In the genomic region with DNA sequence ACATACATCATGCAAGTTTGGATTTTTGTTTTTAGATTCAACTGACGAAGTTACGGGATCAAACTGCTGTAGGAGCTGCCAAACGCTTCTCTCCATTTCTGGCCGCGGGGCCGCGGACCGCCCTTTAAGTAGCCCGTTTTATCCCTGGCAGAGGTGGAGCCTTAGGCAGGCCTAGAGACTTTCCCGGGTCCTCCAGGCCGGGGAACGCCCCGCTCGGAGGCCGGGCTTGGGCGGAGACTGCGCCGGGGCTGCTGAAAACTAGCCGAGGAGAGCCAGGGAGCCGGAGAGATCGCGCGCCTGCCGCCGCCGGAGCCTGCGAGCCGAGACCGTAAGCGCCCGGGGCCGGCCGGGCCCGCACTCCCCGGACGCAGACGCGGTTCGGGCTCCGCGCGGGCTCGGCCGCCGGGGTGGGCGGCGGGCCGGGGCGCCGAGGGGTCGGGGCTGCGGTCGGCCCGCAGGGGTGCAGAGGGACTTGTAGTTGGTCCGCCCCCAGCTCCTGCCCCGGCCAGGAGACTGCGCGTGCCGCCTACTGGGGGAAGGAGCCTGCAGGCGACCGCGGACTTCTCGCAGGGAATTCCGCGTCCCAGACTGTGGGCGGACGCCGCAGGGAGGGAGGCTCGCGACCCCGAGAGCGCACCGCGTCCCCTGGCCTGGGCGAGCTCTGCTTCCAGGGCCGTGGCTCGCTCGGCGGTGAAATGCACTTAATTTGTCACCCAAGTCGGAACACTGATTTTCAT, we compare ENCODE assay signal across 8 cellular contexts. TPM values are rescaled to one million over a fixed set of nuclear protein-coding genes. Genes with fewer than 3 reads are reported as not detected.
DNase-seq lines count a peak whose midpoint lies in the region; ATAC-seq and TF ChIP-seq lines count a peak whose summit lies in the region.

A gene (plus strand): TSS at position 283 of the 737 bp plus-strand sequence. CDS start 18,606 bp downstream, outside the sequence.

- no peak within 1 kb of the TSS for H2AK5ac ChIP-seq in trophoblast cell (ENCODE audit: low read length)

- H3K4me2 ChIP-seq in trophoblast cell (ENCODE audit: low read length): peak within 1 kb of the TSS; percentile 89

- peaks cover 14% of the 10 kb centered on the region for H3K27me3 Mint-ChIP-seq in activated naive CD8-positive, alpha-beta T cell treated with anti-CD3 and anti-CD28 coated beads, Interleukin-2, amount 10 ng/mL, durations not matched to agents 7 days and 5 days

- H3K14ac ChIP-seq in trophoblast cell (ENCODE audit: low read length): peak within 1 kb of the TSS; percentile 77

- H2BK12ac ChIP-seq in trophoblast cell (ENCODE audit: low read length): no peak within 1 kb of the TSS

- H3K27me3 ChIP-seq in H7 (ENCODE audit: control insufficient read depth, insufficient read depth, low read length) (no peaks in the 10 kb centered on the region), MG63 (no peaks in the 10 kb centered on the region), trophoblast cell (ENCODE audit: insufficient read depth, low read length) (no peaks in the 10 kb centered on the region), tibial nerve (no peaks in the 10 kb centered on the region)

- TF ChIP-seq CTCF in tibial nerve (IDR thresholded peaks at IDR 0.05): peak; percentile 28 to 65 (median 33)

- H3K79me2 ChIP-seq in trophoblast cell (ENCODE audit: control insufficient read depth, insufficient read depth, low read length, poor library complexity): peaks cover 2% of the 10 kb centered on the region

- ATAC-seq in SK-N-SH treated with all-trans-retinoic acid at 6 μM for 48 hours (peak; percentile 98), Right ventricle myocardium superior (ENCODE audit: poor library complexity) (peak; percentile 85)
- peak; percentile 97 for ATAC-seq in activated naive CD8-positive, alpha-beta T cell treated with anti-CD3 and anti-CD28 coated beads, Interleukin-2, amount 10 ng/mL, durations not matched to agents 7 days and 5 days (ENCODE audit: low read depth)

- peaks cover 2% of the 10 kb centered on the region for H3K79me1 ChIP-seq in trophoblast cell (ENCODE audit: low read length)

- H2AFZ ChIP-seq in trophoblast cell (ENCODE audit: insufficient read depth, low read length, poor library complexity): peak within 1 kb of the TSS; percentile 61

- H3K27ac ChIP-seq in trophoblast cell (ENCODE audit: low read depth, low read length): peak within 1 kb of the TSS; percentile 66
- H3K27ac ChIP-seq in tibial nerve: peak within 1 kb of the TSS; percentile 16 to 89 (median 76)

- intact Hi-C loops in Right ventricle myocardium superior (cut with DNase I): loop anchor here (2.0 kb wide), 1 partner anchor 71 kb away; no protein-coding TSS in a partner anchor

- H3K23ac ChIP-seq in trophoblast cell (ENCODE audit: low read length): no peak within 1 kb of the TSS

- H3K4me3 ChIP-seq in H7 (ENCODE audit: insufficient read depth, low read depth, low read length) (peak within 1 kb of the TSS; percentile 86), MG63 (peak within 1 kb of the TSS; percentile 64), trophoblast cell (ENCODE audit: low read depth, low read length) (peak within 1 kb of the TSS; percentile 91), tibial nerve (peak within 1 kb of the TSS; percentile 49 to 92 (median 77))

- peak within 1 kb of the TSS; percentile 48 for H4K8ac ChIP-seq in trophoblast cell (ENCODE audit: low read depth, low read length)

- POLR2A ChIA-PET in activated naive CD8-positive, alpha-beta T cell treated with anti-CD3 and anti-CD28 coated beads, Interleukin-2, amount 10 ng/mL, durations not matched to agents 7 days and 5 days (lab: Charles Lee): interaction anchor here (0.6 to 1.6 kb wide), 3 partner anchors 34 to 152 kb away, joined by 3 read pairs; no protein-coding TSS in a partner anchor

- H3K4me1 ChIP-seq in trophoblast cell (ENCODE audit: control insufficient read depth in 1 of 2, insufficient read depth in 2 of 2, low read length in 2 of 2) (peaks cover 6 to 21% of the 10 kb centered on the region in 2 experiments), tibial nerve (peaks cover 0 to 52% (median 29%) of the 10 kb centered on the region in 4 donors)

- peak within 1 kb of the TSS; percentile 26 for H2BK120ac ChIP-seq in trophoblast cell (ENCODE audit: insufficient read depth, low read length, poor library complexity)

- H3K4ac ChIP-seq in trophoblast cell (ENCODE audit: low read depth, low read length): no peak within 1 kb of the TSS

- H3K9me3 Mint-ChIP-seq in activated naive CD8-positive, alpha-beta T cell treated with anti-CD3 and anti-CD28 coated beads, Interleukin-2, amount 10 ng/mL, durations not matched to agents 7 days and 5 days: no peaks in the 10 kb centered on the region

- WGBS in trophoblast cell (ENCODE audit: extremely low coverage, insufficient coverage, insufficient read length): no CpG with 5 or more reads among the region's 80 CpGs
- WGBS in tibial nerve, 2 donors: 0 to 1% methylated on average over 43 to 57 of the region's 80 CpGs

- peaks cover 3% of the 10 kb centered on the region for H3K36me3 ChIP-seq in H7 (replicated peaks; ENCODE audit: control insufficient read depth, insufficient read depth, low read length)
- peaks cover 17% of the 10 kb centered on the region; the same call in 1 of the 2 replicates for H3K36me3 ChIP-seq in MG63
- H3K36me3 ChIP-seq in trophoblast cell (ENCODE audit: control insufficient read depth in 1 of 2, insufficient read depth in 2 of 2, low read length in 2 of 2): no peaks in the 10 kb centered on the region
- no peaks in the 10 kb centered on the region for H3K36me3 ChIP-seq in tibial nerve

- TF ChIP-seq POLR2A in tibial nerve (IDR thresholded peaks at IDR 0.05): peak; percentile 78 to 90

- H3K9me3 ChIP-seq in MG63 (no peaks in the 10 kb centered on the region), trophoblast cell (ENCODE audit: insufficient read depth, low read depth, low read length) (no peaks in the 10 kb centered on the region), tibial nerve (no peaks in the 10 kb centered on the region)

- peak; percentile 13 to 84 for TF ChIP-seq EP300 in tibial nerve (IDR thresholded peaks at IDR 0.05)

- peak within 1 kb of the TSS; percentile 34 for H4K12ac ChIP-seq in trophoblast cell (ENCODE audit: low read depth, low read length)

- H3K9ac ChIP-seq in trophoblast cell (ENCODE audit: low read length): peak within 1 kb of the TSS; percentile 89

- H3K4me3 Mint-ChIP-seq in activated naive CD8-positive, alpha-beta T cell treated with anti-CD3 and anti-CD28 coated beads, Interleukin-2, amount 10 ng/mL, durations not matched to agents 7 days and 5 days: peak within 1 kb of the TSS; percentile 84

- no peaks in the 10 kb centered on the region for H3K36me3 Mint-ChIP-seq in activated naive CD8-positive, alpha-beta T cell treated with anti-CD3 and anti-CD28 coated beads, Interleukin-2, amount 10 ng/mL, durations not matched to agents 7 days and 5 days

- H2BK5ac ChIP-seq in trophoblast cell (ENCODE audit: low read depth, low read length, poor library complexity): peak within 1 kb of the TSS; percentile 12

- H3K27ac Mint-ChIP-seq in activated naive CD8-positive, alpha-beta T cell treated with anti-CD3 and anti-CD28 coated beads, Interleukin-2, amount 10 ng/mL, durations not matched to agents 7 days and 5 days: peak within 1 kb of the TSS; percentile 25

- peaks cover 14% of the 10 kb centered on the region for H3K4me1 Mint-ChIP-seq in activated naive CD8-positive, alpha-beta T cell treated with anti-CD3 and anti-CD28 coated beads, Interleukin-2, amount 10 ng/mL, durations not matched to agents 7 days and 5 days

- DNase-seq in GF-D8 (lab: John Stamatoyannopoulos, UW): peak; percentile 55
- peak; percentile 95 for DNase-seq in H7
- DNase-seq in MG63: peak; percentile 96
- peak; percentile 80 for DNase-seq in activated naive CD8-positive, alpha-beta T cell treated with anti-CD3 and anti-CD28 coated beads, Interleukin-2, amount 10 ng/mL, durations not matched to agents 7 days and 5 days
- DNase-seq in Right ventricle myocardium superior: peak; percentile 95
- peak; percentile 84 to 89 for DNase-seq in trophoblast cell
- DNase-seq in tibial nerve (ENCODE audit: low spot score in 2 of 2): peak; percentile 84 to 85

- H4K91ac ChIP-seq in trophoblast cell (ENCODE audit: low read depth, low read length): peak within 1 kb of the TSS; percentile 10

- H3K18ac ChIP-seq in trophoblast cell (ENCODE audit: low read length): peak within 1 kb of the TSS; percentile 92

TF ChIP-seq in SK-N-SH treated with all-trans-retinoic acid at 6 μM for 48 hours, 23 proteins besides CTCF, POLR2A, EP300 and RAD21 (continues in another document):
- TF ChIP-seq, protein P1, sequence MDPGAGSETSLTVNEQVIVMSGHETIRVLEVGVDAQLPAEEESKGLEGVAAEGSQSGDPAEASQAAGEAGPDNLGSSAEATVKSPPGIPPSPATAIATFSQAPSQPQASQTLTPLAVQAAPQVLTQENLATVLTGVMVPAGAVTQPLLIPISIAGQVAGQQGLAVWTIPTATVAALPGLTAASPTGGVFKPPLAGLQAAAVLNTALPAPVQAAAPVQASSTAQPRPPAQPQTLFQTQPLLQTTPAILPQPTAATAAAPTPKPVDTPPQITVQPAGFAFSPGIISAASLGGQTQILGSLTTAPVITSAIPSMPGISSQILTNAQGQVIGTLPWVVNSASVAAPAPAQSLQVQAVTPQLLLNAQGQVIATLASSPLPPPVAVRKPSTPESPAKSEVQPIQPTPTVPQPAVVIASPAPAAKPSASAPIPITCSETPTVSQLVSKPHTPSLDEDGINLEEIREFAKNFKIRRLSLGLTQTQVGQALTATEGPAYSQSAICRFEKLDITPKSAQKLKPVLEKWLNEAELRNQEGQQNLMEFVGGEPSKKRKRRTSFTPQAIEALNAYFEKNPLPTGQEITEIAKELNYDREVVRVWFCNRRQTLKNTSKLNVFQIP (CRISPR knock-in tag; IDR thresholded peaks at IDR 0.05; ENCODE audit: borderline replicate concordance, low read depth): no peak

RNA-seq across cellular contexts. Expression of the gene that starts here (rescaled TPM):
- total RNA-seq in H7 (2014; rRNA removed; shearing (Covaris generic)): 41.6 and 52.1 TPM in 2 replicates
- 80.7 and 111 TPM in 2 replicates for total RNA-seq in MG63 (2014; rRNA removed; shearing (Covaris generic); ENCODE audit: low replicate concordance)
- total RNA-seq in activated naive CD8-positive, alpha-beta T cell treated with anti-CD3 and anti-CD28 coated beads, Interleukin-2, amount 10 ng/mL, durations not matched to agents 7 days and 5 days: 1 to 10 TPM; 2.3 to 2.5 TPM
- total RNA-seq in Right ventricle myocardium superior (68.6 TPM), tibial nerve (100 to 1,000 TPM in 3 of 4 donors, 10 to 100 TPM in 1; 80.1 to 203 (median 133) TPM)
- 44.6 and 45.9 TPM in 2 replicates for polyA plus RNA-seq in trophoblast cell (2013)

Comparison
In these comparisons a context has a peak if more than half of its experiments do, and no peak if none do; other contexts are left out.
1. Peak in every context shown above with its lines: DNase-seq, ATAC-seq, H3K4me3 ChIP-seq and H3K27ac ChIP-seq.
2. RNA of the gene that starts here (total RNA-seq): 80.1 to 203 TPM in tibial nerve, 80.7 to 111 TPM in MG63, 68.6 TPM in Right ventricle myocardium superior (single experiment) and 41.6 to 52.1 TPM in H7; 2.3 to 2.5 TPM in activated naive CD8-positive, alpha-beta T cell treated with anti-CD3 and anti-CD28 coated beads, Interleukin-2, amount 10 ng/mL, durations not matched to agents 7 days and 5 days; every median in the first group is over 10 times any median in the second.